Comparison of ENCODE assay signal across 1 cellular context in genomic region chr7:79984210-79984609, GRCh38.
A peak's percentile ranks its signal among the peaks of the same experiment; 100 is the strongest.
TF ChIP-seq lines count a peak whose summit lies in the region.

No MANE protein-coding gene starts in this region.

TF ChIP-seq in IMR-90, 13 proteins besides CTCF, POLR2A, EP300 and RAD21:
- TF ChIP-seq CEBPB (IDR thresholded peaks at IDR 0.05; ENCODE audit: low read depth, low read length) (peak; percentile 57), SMC3 (IDR thresholded peaks at IDR 0.05; ENCODE audit: low read depth, low read length) (no peak), RCOR1 (IDR thresholded peaks at IDR 0.05; ENCODE audit: insufficient replicate concordance, low read length) (no peak), RFX5 (IDR thresholded peaks at IDR 0.05; ENCODE audit: low read depth, low read length) (no peak), MAFK (IDR thresholded peaks at IDR 0.05; ENCODE audit: low read depth, low read length) (0 out of 2 replicates have a peak, but pooled peaks have one; percentile 20), BHLHE40 (IDR thresholded peaks at IDR 0.05; ENCODE audit: low read depth, low read length) (no peak), FOS (IDR thresholded peaks at IDR 0.05; ENCODE audit: low read depth, low read length) (no peak), USF2 (IDR thresholded peaks at IDR 0.05; ENCODE audit: low read depth, low read length) (no peak), MAZ (IDR thresholded peaks at IDR 0.05; ENCODE audit: borderline replicate concordance, low read depth, low read length) (no peak), CHD1 (IDR thresholded peaks at IDR 0.05; ENCODE audit: low read depth, low read length) (no peak), ELK1 (IDR thresholded peaks at IDR 0.05; ENCODE audit: borderline replicate concordance, low read depth, low read length) (no peak), NFE2L2 (IDR thresholded peaks at IDR 0.05; ENCODE audit: low read depth, low read length) (no peak)
